Comparison of ENCODE assay signal across 14 cellular contexts in the genomic region with DNA sequence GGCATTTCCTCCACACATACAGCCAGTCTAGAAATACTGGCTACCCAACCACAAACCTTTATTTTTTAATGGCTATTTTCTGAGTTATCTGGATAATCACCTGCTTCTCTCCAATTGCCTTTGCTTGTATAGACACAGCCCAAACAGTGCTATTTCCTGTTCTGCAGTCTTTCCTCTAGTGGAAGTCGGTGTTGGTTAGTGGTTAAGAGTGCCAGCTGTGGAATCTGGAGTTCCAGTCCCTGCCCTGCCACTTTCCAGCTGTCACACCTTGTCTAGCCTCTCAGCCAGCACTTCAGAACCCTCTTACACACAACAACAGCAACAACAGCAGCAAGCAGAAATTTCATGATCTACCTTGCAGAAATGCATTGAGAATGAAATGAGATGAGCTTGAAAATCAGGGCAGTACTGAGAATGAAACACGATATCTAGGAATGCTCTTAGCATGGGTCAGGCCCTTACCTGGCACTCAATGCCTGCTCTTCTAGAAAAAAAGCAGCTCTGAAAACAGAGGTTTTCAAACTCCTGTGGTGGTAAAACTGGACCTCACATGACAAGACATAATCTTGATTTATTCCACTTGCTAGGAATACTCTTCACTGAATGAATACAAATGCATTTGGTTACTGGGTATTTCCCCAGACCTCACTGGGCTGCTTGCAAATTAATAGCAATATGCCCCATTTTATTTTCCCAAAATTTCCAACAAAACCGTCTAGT. TPM values are rescaled to one million over a fixed set of nuclear protein-coding genes. Genes with fewer than 3 reads are reported as not detected.
DNase-seq lines count a peak whose midpoint lies in the region; ATAC-seq and TF ChIP-seq lines count a peak whose summit lies in the region.
"Had no signal": no experiment of that assay in that cellular context is flagged by ENCODE, and none has a peak within 500 bp of the region (broad histone marks: within the 10 kb centered on the region; RNA-seq: fewer than 3 reads in every experiment).

No MANE protein-coding gene starts in this region.

- H3K4me1 ChIP-seq in body of pancreas, result peaks cover 32% of the 10 kb centered on the region

- WGBS in body of pancreas, 2 donors, result 24 to 39% methylated on average over 3 of the region's 3 CpGs

- in situ Hi-C loops in astrocyte of the spinal cord (cut with HindIII; ENCODE audit: low sequenced_read_pairs), result loop anchor here (25.0 kb wide), 1 partner anchor 603 kb away; no protein-coding TSS in a partner anchor

- H3K36me3 ChIP-seq in body of pancreas (replicated peaks in 1 of 2; ENCODE audit: insufficient read depth in 1 of 2, low read depth in 2 of 2), result no peaks in the 10 kb centered on the region

- DNase-seq in DMS79 treated with DMSO at 0.1 percent for 48 hours (lab: John Stamatoyannopoulos, UW) (peak; percentile 72), NCI-H187 treated with DMSO at 0.1 percent for 48 hours (lab: John Stamatoyannopoulos, UW) (peak; percentile 28), astrocyte of the spinal cord (ENCODE audit: low read depth, low spot score) (peak; percentile 30), myocyte (ENCODE audit: low read depth) (peak; percentile 77), NOMO-1 treated with dmso at 0.1 percent for 144 hours (lab: John Stamatoyannopoulos, UW; ENCODE audit: unreplicated experiment) (no peak), body of pancreas (no peak), hypothalamus (lab: John Stamatoyannopoulos, UW) (no peak)
- DNase-seq: aorta; DND-41; effector memory CD8-positive, alpha-beta T cell; NCI-H1436; NK-92 treated with Interleukin-12 subunit alpha and Interleukin-12 subunit beta, amount 100 ng/mL, for 24 hours; T-helper 1 cell had no signal

- no peaks in the 10 kb centered on the region for H3K9me3 ChIP-seq in body of pancreas

- intact Hi-C loops in body of pancreas (cut with DNase I), result no loop called here

- H3K4me3 ChIP-seq in astrocyte of the spinal cord (ENCODE audit: low read depth, low read length) (no peak overlapping the region), body of pancreas (no peak overlapping the region)

- no peak overlapping the region for H3K27ac ChIP-seq in body of pancreas

- TF ChIP-seq CTCF in astrocyte of the spinal cord (IDR thresholded peaks at IDR 0.05; ENCODE audit: low read depth, low read length), result no peak
- TF ChIP-seq CTCF in body of pancreas (IDR thresholded peaks at IDR 0.05), result no peak

- no peaks in the 10 kb centered on the region for H3K27me3 ChIP-seq in body of pancreas

- no peak for TF ChIP-seq POLR2A in body of pancreas (IDR thresholded peaks at IDR 0.05)

- no peak for ATAC-seq in body of pancreas
- ATAC-seq in GM21381 (IDR thresholded peaks at IDR 0.05; ENCODE audit: unreplicated experiment), result no peak
- ATAC-seq: effector memory CD8-positive, alpha-beta T cell had no signal

RNA-seq across cellular contexts. Expression of gene WNT5A, which starts 3.2 kb away (rescaled TPM):
- total RNA-seq in myocyte (34.5 and 35.5 TPM in 2 replicates), body of pancreas (10 to 100 TPM in 1 of 2 donors, 1 to 10 TPM in 1; 5.9 to 15.0 TPM)
- 19.6 TPM for polyA plus RNA-seq in myocyte (2012)

Comparison
In these comparisons a context has a peak if more than half of its experiments do, and no peak if none do; other contexts are left out.
1. DNase-seq: peak in DMS79 treated with DMSO at 0.1 percent for 48 hours (single experiment), NCI-H187 treated with DMSO at 0.1 percent for 48 hours (single experiment), astrocyte of the spinal cord (single experiment) and myocyte (single experiment); none in NOMO-1 treated with dmso at 0.1 percent for 144 hours (single experiment), body of pancreas (0 of 4) and hypothalamus (0 of 51).